Comparison of ENCODE assay signal across 26 cellular contexts in genomic region chr3:162956711-162957110, GRCh38.
"Had no signal": no experiment of that assay in that cellular context is flagged by ENCODE, and none has a peak within 500 bp of the region (broad histone marks: within the 10 kb centered on the region; RNA-seq: fewer than 3 reads in every experiment).

No MANE protein-coding gene starts in this region.

- H3K36me3 ChIP-seq: esophagus squamous epithelium, gastroesophageal sphincter, heart right ventricle had no signal

- DNase-seq: activated CD4-positive, alpha-beta memory T cell treated with anti-CD3 and anti-CD28 coated beads, Interleukin-2, amount 10 ng/mL, durations not matched to agents 7 days and 5 days; activated CD4-positive, alpha-beta T cell treated with anti-CD3 and anti-CD28 coated beads for 1 hour; activated CD4-positive, alpha-beta T cell treated with anti-CD3 and anti-CD28 coated beads for 4 hours; activated CD4-positive, alpha-beta T cell treated with anti-CD3 and anti-CD28 coated beads, Interleukin-2, amount 10 ng/mL, durations not matched to agents 7 days and 5 days; activated CD4-positive, alpha-beta T cell treated with anti-CD3 and anti-CD28 coated beads, Interleukin-2, amount 50 U/mL, for 4 hours; activated CD8-positive, alpha-beta memory T cell treated with anti-CD3 and anti-CD28 coated beads, Interleukin-2, amount 50 U/mL, for 48 hours; activated effector memory CD4-positive, alpha-beta T cell treated with Interleukin-2 at 50 U/mL for 16 hours; activated gamma-delta T cell treated with Interleukin-2 at 50 U/mL for 16 hours; activated naive CD4-positive, alpha-beta T cell treated with anti-CD3 and anti-CD28 coated beads, Interleukin-2, amount 50 U/mL, for 16 hours; activated naive CD4-positive, alpha-beta T cell treated with Interleukin-2 at 50 U/mL for 16 hours; activated T-cell treated with anti-CD3 and anti-CD28 coated beads for 4 hours; activated T-cell treated with anti-CD3 and anti-CD28 coated beads, Interleukin-2, amount 50 U/mL, for 24 hours; activated T-cell treated with anti-CD3 and anti-CD28 coated beads, Interleukin-2, amount 50 U/mL, for 72 hours; amniotic stem cell; anterior cingulate cortex; caudate nucleus; cortex of kidney; dermis blood vessel endothelial cell; effector CD8-positive, alpha-beta T cell; erythroblast; esophagus squamous epithelium; foreskin melanocyte; heart right ventricle; T-helper 2 cell had no signal

- H3K4me3 ChIP-seq: esophagus squamous epithelium, gastroesophageal sphincter, heart right ventricle had no signal

- H3K4me1 ChIP-seq: esophagus squamous epithelium, gastroesophageal sphincter, heart right ventricle had no signal

- H3K27me3 ChIP-seq: esophagus squamous epithelium, gastroesophageal sphincter, heart right ventricle had no signal

- H3K9me3 ChIP-seq: esophagus squamous epithelium, gastroesophageal sphincter had no signal

- H3K27ac ChIP-seq: esophagus squamous epithelium, gastroesophageal sphincter, heart right ventricle, VCaP had no signal
